In the genomic region with DNA sequence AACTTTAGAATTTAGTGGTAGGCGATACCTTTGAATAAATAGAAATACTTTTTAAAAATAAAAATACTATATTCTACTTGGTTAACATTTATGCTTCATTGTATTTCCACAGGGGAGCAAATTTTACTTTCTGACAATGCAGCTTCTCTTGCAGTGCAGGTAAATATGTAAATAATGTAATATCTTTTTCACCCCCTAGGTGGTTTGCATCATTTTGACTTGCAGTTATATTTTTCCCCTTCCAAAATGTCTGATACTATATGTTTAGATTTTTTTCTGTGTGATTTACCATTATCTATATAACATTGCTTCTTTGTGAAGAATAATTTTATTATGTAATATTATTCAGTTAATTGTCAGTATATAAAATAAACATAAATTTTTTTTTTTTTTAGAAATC, we compare ENCODE assay signal across 13 cellular contexts. TPM values are rescaled to one million over a fixed set of nuclear protein-coding genes. Genes with fewer than 3 reads are reported as not detected.
DNase-seq lines count a peak whose midpoint lies in the region; FAIRE-seq and TF ChIP-seq lines count a peak whose summit lies in the region.
"Had no signal": no experiment of that assay in that cellular context is flagged by ENCODE, and none has a peak within 500 bp of the region (broad histone marks: within the 10 kb centered on the region; RNA-seq: fewer than 3 reads in every experiment).

No MANE protein-coding gene starts in this region.

- H3K36me3 Mint-ChIP-seq in glutamatergic neuron (ENCODE audit: unreplicated experiment) = no peaks in the 10 kb centered on the region
- no peaks in the 10 kb centered on the region for H3K36me3 Mint-ChIP-seq in type B pancreatic cell

- FAIRE-seq in G401.6 (lab: Jason Lieb, UNC) (peak; percentile 60), colon (lab: Jason Lieb, UNC) (peak; percentile 57)
- FAIRE-seq: A549, GM12892 had no signal

- peak; percentile 48 for TF ChIP-seq CTCF in glutamatergic neuron (IDR thresholded peaks at IDR 0.05; ENCODE audit: partially characterized antibody, unreplicated experiment)
- TF ChIP-seq CTCF in type B pancreatic cell (conservative IDR thresholded peaks at IDR 0.05) = peak; percentile 57

- no peaks in the 10 kb centered on the region for H3K27me3 Mint-ChIP-seq in glutamatergic neuron (ENCODE audit: unreplicated experiment)
- no peaks in the 10 kb centered on the region for H3K27me3 Mint-ChIP-seq in type B pancreatic cell
- H3K27me3 Mint-ChIP-seq: CD8-positive, alpha-beta memory T cell; IgD-negative memory B cell had no signal

- intact Hi-C loops in head of caudate nucleus (cut with DNase I) = no loop called here

- no peak overlapping the region for H3K4me3 Mint-ChIP-seq in glutamatergic neuron (ENCODE audit: unreplicated experiment)
- H3K4me3 Mint-ChIP-seq in type B pancreatic cell = no peak overlapping the region
- H3K4me3 Mint-ChIP-seq: CD8-positive, alpha-beta memory T cell; H9; IgD-negative memory B cell had no signal

- H3K27ac Mint-ChIP-seq in glutamatergic neuron (ENCODE audit: unreplicated experiment) (no peak overlapping the region), type B pancreatic cell (no peak overlapping the region)
- H3K27ac Mint-ChIP-seq: H9, IgD-negative memory B cell had no signal

- H3K9me3 Mint-ChIP-seq in glutamatergic neuron (ENCODE audit: unreplicated experiment) (peaks cover 1% of the 10 kb centered on the region), type B pancreatic cell (no peaks in the 10 kb centered on the region)
- H3K9me3 Mint-ChIP-seq: CD8-positive, alpha-beta memory T cell; H9; IgD-negative memory B cell had no signal

- no peak for DNase-seq in glutamatergic neuron
- DNase-seq in type B pancreatic cell (ENCODE audit: extremely low spot score, unreplicated experiment) = no peak
- no peak for DNase-seq in middle frontal gyrus (ENCODE audit: extremely low spot score, low spot score)
- no peak for DNase-seq in head of caudate nucleus
- no peak for DNase-seq in stimulated activated CD4-positive, alpha-beta T cell treated with anti-CD3 and anti-CD28 coated beads, Interleukin-15, amount 100 ng/mL, for 24 hours
- DNase-seq: CD8-positive, alpha-beta memory T cell; GOT3; H9 had no signal

- peaks cover 4% of the 10 kb centered on the region for H3K4me1 Mint-ChIP-seq in glutamatergic neuron (ENCODE audit: low read depth, unreplicated experiment)
- peaks cover 23% of the 10 kb centered on the region for H3K4me1 Mint-ChIP-seq in type B pancreatic cell (ENCODE audit: unreplicated experiment)

RNA-seq across cellular contexts. Expression of a gene that starts 28.5 kb away (rescaled TPM):
- total RNA-seq in glutamatergic neuron (ENCODE audit: unreplicated experiment) (35.7 TPM), type B pancreatic cell (ENCODE audit: low replicate concordance) (30.2 TPM in 2 replicates)
